13 cellular contexts compared by ENCODE assay signal in genomic region chr13:22086593-22086992, GRCh38.
A peak's percentile ranks its signal among the peaks of the same experiment; 100 is the strongest.
DNase-seq lines count a peak whose midpoint lies in the region; ATAC-seq and TF ChIP-seq lines count a peak whose summit lies in the region.
"Had no signal": no experiment of that assay in that cellular context is flagged by ENCODE, and none has a peak within 500 bp of the region (broad histone marks: within the 10 kb centered on the region; RNA-seq: fewer than 3 reads in every experiment).

No MANE protein-coding gene starts in this region.

- no peak overlapping the region for H3K4me2 ChIP-seq in hepatocyte
- H3K4me2 ChIP-seq: GM23338 had no signal

- H3K36me3 Mint-ChIP-seq in stimulated activated naive B cell treated with anti-CD40 and anti-IgM and Interleukin-4, amounts not matched to agents 10 μg/mL and 1 μg/mL and 100 μg/mL, for 72 hours: peaks cover 2 to 4% of the 10 kb centered on the region in 2 donors

- peak overlapping the region; percentile 31 for H3K9ac ChIP-seq in adipocyte (ENCODE audit: low read length)

- DNase-seq in GM03348 (ENCODE audit: low spot score) (peak; percentile 28), adipocyte (ENCODE audit: low read depth) (no peak), hepatocyte (ENCODE audit: low spot score) (no peak), uterus (peak in 1 of 2 donors; percentile 26), NCI-H1048 (lab: John Stamatoyannopoulos, UW) (no peak), spleen (no peak)
- DNase-seq in stimulated activated naive B cell treated with anti-CD40 and anti-IgM and Interleukin-4, amounts not matched to agents 10 μg/mL and 1 μg/mL and 100 μg/mL, for 72 hours: no peak
- DNase-seq: AML-193; Caco-2; CD4-positive, alpha-beta T cell; HCEC 1CT had no signal

- no peak for TF ChIP-seq POLR2A in uterus (IDR thresholded peaks at IDR 0.05)
- TF ChIP-seq POLR2A in spleen (IDR thresholded peaks at IDR 0.05): no peak

- peaks cover 19% of the 10 kb centered on the region for H3K4me1 ChIP-seq in adipocyte (ENCODE audit: control insufficient read depth, insufficient read depth, low read length)
- peaks cover 15% of the 10 kb centered on the region for H3K4me1 ChIP-seq in hepatocyte (ENCODE audit: insufficient read depth)
- H3K4me1 ChIP-seq in uterus: peaks cover 0 to 12% of the 10 kb centered on the region in 2 donors
- H3K4me1 ChIP-seq in spleen: no peaks in the 10 kb centered on the region

- H3K4me3 ChIP-seq in adipocyte (ENCODE audit: low read length): no peak overlapping the region
- no peak overlapping the region for H3K4me3 ChIP-seq in hepatocyte
- H3K4me3 ChIP-seq in uterus: no peak overlapping the region
- no peak overlapping the region for H3K4me3 ChIP-seq in spleen
- H3K4me3 ChIP-seq: GM23338 had no signal

- H3K9me2 ChIP-seq in hepatocyte (replicated peaks; ENCODE audit: insufficient read depth): no peaks in the 10 kb centered on the region

- H3K9me3 Mint-ChIP-seq in stimulated activated naive B cell treated with anti-CD40 and anti-IgM and Interleukin-4, amounts not matched to agents 10 μg/mL and 1 μg/mL and 100 μg/mL, for 72 hours: peaks cover 0 to 4% of the 10 kb centered on the region in 2 donors
- H3K9me3 Mint-ChIP-seq: CD4-positive, alpha-beta T cell; GM23338 had no signal

- no peak overlapping the region for H3K4me3 Mint-ChIP-seq in stimulated activated naive B cell treated with anti-CD40 and anti-IgM and Interleukin-4, amounts not matched to agents 10 μg/mL and 1 μg/mL and 100 μg/mL, for 72 hours
- H3K4me3 Mint-ChIP-seq: CD4-positive, alpha-beta T cell; GM23338 had no signal

- intact Hi-C loops in uterus (cut with DNase I; ENCODE audit: low total_unique reads): no loop called here
- intact Hi-C loops in spleen (cut with DNase I; ENCODE audit: low total_unique reads): no loop called here

- peak overlapping the region; percentile 29 for H3K27ac ChIP-seq in hepatocyte
- H3K27ac ChIP-seq in uterus: peak overlapping the region; percentile 16 to 61
- no peak overlapping the region for H3K27ac ChIP-seq in spleen
- H3K27ac ChIP-seq: C4-2B had no signal

- no peaks in the 10 kb centered on the region for H4K20me1 ChIP-seq in hepatocyte (ENCODE audit: insufficient read depth, poor library complexity, severe bottlenecking)

- no peak for ATAC-seq in stimulated activated naive B cell treated with anti-CD40 and anti-IgM and Interleukin-4, amounts not matched to agents 10 μg/mL and 1 μg/mL and 100 μg/mL, for 72 hours (replicated peaks)
- ATAC-seq: GM23338 had no signal

- H3K36me3 ChIP-seq in adipocyte (ENCODE audit: control insufficient read depth, insufficient read depth, low read length, severe bottlenecking): no peaks in the 10 kb centered on the region
- no peaks in the 10 kb centered on the region for H3K36me3 ChIP-seq in hepatocyte (replicated peaks; ENCODE audit: insufficient read depth, low read depth)
- no peaks in the 10 kb centered on the region for H3K36me3 ChIP-seq in uterus
- H3K36me3 ChIP-seq in spleen: no peaks in the 10 kb centered on the region

- WGBS in hepatocyte (ENCODE audit: low lambda C conversion rate, missing lambda C conversion rate): 91% methylated on average over 4 of the region's 4 CpGs
- WGBS in spleen, 5 donors: 60 to 80% (median 77%) methylated on average over 4 of the region's 4 CpGs

- peaks cover 2 to 5% of the 10 kb centered on the region in 2 donors for H3K4me1 Mint-ChIP-seq in stimulated activated naive B cell treated with anti-CD40 and anti-IgM and Interleukin-4, amounts not matched to agents 10 μg/mL and 1 μg/mL and 100 μg/mL, for 72 hours

- no peak overlapping the region for H3K27ac Mint-ChIP-seq in stimulated activated naive B cell treated with anti-CD40 and anti-IgM and Interleukin-4, amounts not matched to agents 10 μg/mL and 1 μg/mL and 100 μg/mL, for 72 hours
- H3K27ac Mint-ChIP-seq: CD4-positive, alpha-beta T cell; GM23338 had no signal

- peaks cover 6 to 16% of the 10 kb centered on the region in 2 donors for H3K27me3 Mint-ChIP-seq in stimulated activated naive B cell treated with anti-CD40 and anti-IgM and Interleukin-4, amounts not matched to agents 10 μg/mL and 1 μg/mL and 100 μg/mL, for 72 hours

- TF ChIP-seq CTCF in hepatocyte (IDR thresholded peaks at IDR 0.05; ENCODE audit: poor library complexity) (no peak), uterus (IDR thresholded peaks at IDR 0.05) (no peak), spleen (IDR thresholded peaks at IDR 0.05 in 8 of 11, conservative IDR thresholded peaks at IDR 0.05 in 3 of 11) (no peak)

- H3K79me2 ChIP-seq in hepatocyte: no peaks in the 10 kb centered on the region

- H3K27me3 ChIP-seq in adipocyte (replicated peaks; ENCODE audit: control insufficient read depth, insufficient read depth, low read length): peaks cover 4% of the 10 kb centered on the region
- H3K27me3 ChIP-seq in hepatocyte: no peaks in the 10 kb centered on the region
- no peaks in the 10 kb centered on the region for H3K27me3 ChIP-seq in uterus
- no peaks in the 10 kb centered on the region for H3K27me3 ChIP-seq in spleen (replicated peaks in 1 of 7)

- H2AFZ ChIP-seq in hepatocyte: no peak overlapping the region
- H2AFZ ChIP-seq: GM23338 had no signal

- H3K9me3 ChIP-seq in adipocyte (ENCODE audit: control insufficient read depth, low read length) (no peaks in the 10 kb centered on the region), hepatocyte (ENCODE audit: low read depth) (no peaks in the 10 kb centered on the region), uterus (no peaks in the 10 kb centered on the region), spleen (no peaks in the 10 kb centered on the region)

Comparison
In these comparisons a context has a peak if more than half of its experiments do, and no peak if none do; other contexts are left out.
1. H3K27ac ChIP-seq: peak in hepatocyte (single experiment) and uterus (2 of 2); none in spleen (0 of 8).